ENCODE assay signal across 1 cellular context in genomic region chr14:92519246-92520101, GRCh38.
TF ChIP-seq lines count a peak whose summit lies in the region.

No MANE protein-coding gene starts in this region.

TF ChIP-seq in GM12878, 131 proteins besides CTCF, POLR2A, EP300 and RAD21 (continued from another document):
- TF ChIP-seq, protein P1, sequence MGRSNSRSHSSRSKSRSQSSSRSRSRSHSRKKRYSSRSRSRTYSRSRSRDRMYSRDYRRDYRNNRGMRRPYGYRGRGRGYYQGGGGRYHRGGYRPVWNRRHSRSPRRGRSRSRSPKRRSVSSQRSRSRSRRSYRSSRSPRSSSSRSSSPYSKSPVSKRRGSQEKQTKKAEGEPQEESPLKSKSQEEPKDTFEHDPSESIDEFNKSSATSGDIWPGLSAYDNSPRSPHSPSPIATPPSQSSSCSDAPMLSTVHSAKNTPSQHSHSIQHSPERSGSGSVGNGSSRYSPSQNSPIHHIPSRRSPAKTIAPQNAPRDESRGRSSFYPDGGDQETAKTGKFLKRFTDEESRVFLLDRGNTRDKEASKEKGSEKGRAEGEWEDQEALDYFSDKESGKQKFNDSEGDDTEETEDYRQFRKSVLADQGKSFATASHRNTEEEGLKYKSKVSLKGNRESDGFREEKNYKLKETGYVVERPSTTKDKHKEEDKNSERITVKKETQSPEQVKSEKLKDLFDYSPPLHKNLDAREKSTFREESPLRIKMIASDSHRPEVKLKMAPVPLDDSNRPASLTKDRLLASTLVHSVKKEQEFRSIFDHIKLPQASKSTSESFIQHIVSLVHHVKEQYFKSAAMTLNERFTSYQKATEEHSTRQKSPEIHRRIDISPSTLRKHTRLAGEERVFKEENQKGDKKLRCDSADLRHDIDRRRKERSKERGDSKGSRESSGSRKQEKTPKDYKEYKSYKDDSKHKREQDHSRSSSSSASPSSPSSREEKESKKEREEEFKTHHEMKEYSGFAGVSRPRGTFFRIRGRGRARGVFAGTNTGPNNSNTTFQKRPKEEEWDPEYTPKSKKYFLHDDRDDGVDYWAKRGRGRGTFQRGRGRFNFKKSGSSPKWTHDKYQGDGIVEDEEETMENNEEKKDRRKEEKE (IDR thresholded peaks at IDR 0.05), result no peak
- TF ChIP-seq FOXK2 (IDR thresholded peaks at IDR 0.05) (no peak), HCFC1 (IDR thresholded peaks at IDR 0.05; ENCODE audit: low read length) (no peak), WRNIP1 (IDR thresholded peaks at IDR 0.05; ENCODE audit: borderline replicate concordance, low read depth, low read length) (no peak), MYB (IDR thresholded peaks at IDR 0.05; ENCODE audit: borderline replicate concordance, low read depth, low read length) (no peak), NRF1 (conservative IDR thresholded peaks at IDR 0.05; ENCODE audit: low read depth, low read length) (no peak)
- TF ChIP-seq, protein P2, sequence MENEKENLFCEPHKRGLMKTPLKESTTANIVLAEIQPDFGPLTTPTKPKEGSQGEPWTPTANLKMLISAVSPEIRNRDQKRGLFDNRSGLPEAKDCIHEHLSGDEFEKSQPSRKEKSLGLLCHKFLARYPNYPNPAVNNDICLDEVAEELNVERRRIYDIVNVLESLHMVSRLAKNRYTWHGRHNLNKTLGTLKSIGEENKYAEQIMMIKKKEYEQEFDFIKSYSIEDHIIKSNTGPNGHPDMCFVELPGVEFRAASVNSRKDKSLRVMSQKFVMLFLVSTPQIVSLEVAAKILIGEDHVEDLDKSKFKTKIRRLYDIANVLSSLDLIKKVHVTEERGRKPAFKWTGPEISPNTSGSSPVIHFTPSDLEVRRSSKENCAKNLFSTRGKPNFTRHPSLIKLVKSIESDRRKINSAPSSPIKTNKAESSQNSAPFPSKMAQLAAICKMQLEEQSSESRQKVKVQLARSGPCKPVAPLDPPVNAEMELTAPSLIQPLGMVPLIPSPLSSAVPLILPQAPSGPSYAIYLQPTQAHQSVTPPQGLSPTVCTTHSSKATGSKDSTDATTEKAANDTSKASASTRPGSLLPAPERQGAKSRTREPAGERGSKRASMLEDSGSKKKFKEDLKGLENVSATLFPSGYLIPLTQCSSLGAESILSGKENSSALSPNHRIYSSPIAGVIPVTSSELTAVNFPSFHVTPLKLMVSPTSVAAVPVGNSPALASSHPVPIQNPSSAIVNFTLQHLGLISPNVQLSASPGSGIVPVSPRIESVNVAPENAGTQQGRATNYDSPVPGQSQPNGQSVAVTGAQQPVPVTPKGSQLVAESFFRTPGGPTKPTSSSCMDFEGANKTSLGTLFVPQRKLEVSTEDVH (IDR thresholded peaks at IDR 0.05; ENCODE audit: low read depth, partially characterized antibody), result no peak
